ENCODE assay signal across 8 cellular contexts in the genomic region with DNA sequence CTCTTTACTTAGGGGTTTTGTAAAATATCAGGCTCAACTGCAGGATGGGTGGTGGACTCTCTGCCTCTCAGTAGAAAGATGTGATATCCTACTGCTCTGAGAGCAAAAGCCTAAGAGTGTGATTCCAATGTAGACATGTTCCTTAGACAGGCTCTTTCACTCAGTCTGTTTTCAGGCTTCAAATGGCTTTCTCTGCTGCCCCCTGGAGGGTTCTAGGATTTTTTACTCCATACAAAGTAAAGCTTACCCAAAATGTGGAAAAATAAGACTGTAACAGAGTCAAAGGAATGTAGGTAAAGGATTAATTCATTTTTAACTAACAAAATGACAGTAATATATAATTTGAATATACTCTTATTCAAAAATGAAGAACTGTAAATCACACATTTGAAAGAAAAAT. TPM values are rescaled to one million over a fixed set of nuclear protein-coding genes. Genes with fewer than 3 reads are reported as not detected.
DNase-seq lines count a peak whose midpoint lies in the region; ATAC-seq and TF ChIP-seq lines count a peak whose summit lies in the region.

No MANE protein-coding gene starts in this region.

- H3K9ac ChIP-seq in OCI-LY1 (ENCODE audit: low read length) = no peak overlapping the region

- no peaks in the 10 kb centered on the region for H3K27me3 Mint-ChIP-seq in CD14-positive monocyte (ENCODE audit: low read depth in 3 of 3)

- H3K27ac Mint-ChIP-seq in CD14-positive monocyte = no peak overlapping the region

- H3K79me2 ChIP-seq in OCI-LY1 (ENCODE audit: insufficient read depth, low read length) = no peaks in the 10 kb centered on the region

- intact Hi-C loops in CD14-positive monocyte (cut with micrococcal nuclease) = no loop called here
- intact Hi-C loops in sciatic nerve (cut with DNase I) = no loop called here
- intact Hi-C loops in posterior vena cava (cut with DNase I) = loop anchor here in 1 of 2 donors (10.0 kb wide), 1 partner anchor 280 kb away; no protein-coding TSS in a partner anchor

- ATAC-seq in GM18502 (IDR thresholded peaks at IDR 0.05; ENCODE audit: poor library complexity, unreplicated experiment) = peak; percentile 76
- peak; percentile 87 for ATAC-seq in HG03432 (IDR thresholded peaks at IDR 0.05; ENCODE audit: unreplicated experiment)
- ATAC-seq in sciatic nerve = peak; percentile 69

- H3K9me3 Mint-ChIP-seq in CD14-positive monocyte = no peaks in the 10 kb centered on the region

- H3K4me3 ChIP-seq in OCI-LY1 (ENCODE audit: low read depth, low read length, poor library complexity, severe bottlenecking) = no peak overlapping the region
- no peak overlapping the region for H3K4me3 ChIP-seq in right atrium auricular region

- no peaks in the 10 kb centered on the region for H3K4me1 ChIP-seq in OCI-LY1 (ENCODE audit: insufficient read depth, low read length, severe bottlenecking)
- H3K4me1 ChIP-seq in right atrium auricular region = no peaks in the 10 kb centered on the region

- H3K4me3 Mint-ChIP-seq in CD14-positive monocyte = no peak overlapping the region

- no peak overlapping the region for H3K4me2 ChIP-seq in OCI-LY1 (ENCODE audit: low read length)

- no peaks in the 10 kb centered on the region for H3K4me1 Mint-ChIP-seq in CD14-positive monocyte

- no peaks in the 10 kb centered on the region for H3K9me3 ChIP-seq in OCI-LY1 (ENCODE audit: low read length)
- no peaks in the 10 kb centered on the region for H3K9me3 ChIP-seq in right atrium auricular region

- H3K27me3 ChIP-seq in OCI-LY1 (ENCODE audit: insufficient read depth, low read length) (no peaks in the 10 kb centered on the region), right atrium auricular region (no peaks in the 10 kb centered on the region)

- no peaks in the 10 kb centered on the region for H4K20me1 ChIP-seq in OCI-LY1 (ENCODE audit: insufficient read depth, low read length)

- H3K36me3 ChIP-seq in OCI-LY1 (ENCODE audit: insufficient read depth, low read length) (peaks cover 36% of the 10 kb centered on the region), right atrium auricular region (no peaks in the 10 kb centered on the region)

- no peaks in the 10 kb centered on the region for H3K9me2 ChIP-seq in OCI-LY1 (ENCODE audit: low read depth, low read length)

- no peaks in the 10 kb centered on the region for H3F3A ChIP-seq in OCI-LY1 (ENCODE audit: insufficient read depth, low read length)

- no peak for DNase-seq in CD14-positive monocyte (ENCODE audit: low spot score)
- peak in 38 of 58 donors; percentile 0 to 63 (median 14) for DNase-seq in anterior cingulate cortex (lab: John Stamatoyannopoulos, UW)
- DNase-seq in right atrium auricular region (ENCODE audit: low spot score) = no peak
- no peak for DNase-seq in sciatic nerve (ENCODE audit: low spot score)
- no peak for DNase-seq in posterior vena cava (ENCODE audit: low spot score)

- peaks cover 15 to 36% of the 10 kb centered on the region in 2 donors for H3K36me3 Mint-ChIP-seq in CD14-positive monocyte

- no peak overlapping the region for H3K27ac ChIP-seq in OCI-LY1 (ENCODE audit: low read depth, low read length, poor library complexity, severe bottlenecking)
- no peak overlapping the region for H3K27ac ChIP-seq in right atrium auricular region

- H2AFZ ChIP-seq in OCI-LY1 (ENCODE audit: low read length) = no peak overlapping the region

- TF ChIP-seq CTCF in CD14-positive monocyte (IDR thresholded peaks at IDR 0.05) (peak; percentile 74), OCI-LY1 (IDR thresholded peaks at IDR 0.05; ENCODE audit: low read length) (peak; percentile 66), right atrium auricular region (IDR thresholded peaks at IDR 0.05) (peak; percentile 46 to 67)

RNA-seq across cellular contexts. Expression of gene ZGRF1, which starts 32.1 kb away (rescaled TPM):
- polyA plus RNA-seq in CD14-positive monocyte = under 1 TPM; 0.81 TPM
- 1 to 10 TPM; 1.0 to 2.0 TPM for total RNA-seq in right atrium auricular region
- 10.6 TPM for total RNA-seq in sciatic nerve
- 1 to 10 TPM; 3.8 to 5.2 TPM for total RNA-seq in posterior vena cava

RNA-seq across cellular contexts. Expression of gene LARP7, which starts 32.4 kb away (rescaled TPM):
- 10 to 100 TPM; 12.5 to 20.7 TPM for polyA plus RNA-seq in CD14-positive monocyte
- total RNA-seq in right atrium auricular region (10 to 100 TPM; 31.6 to 50.1 TPM), sciatic nerve (51.6 TPM), posterior vena cava (10 to 100 TPM; 42.3 to 50.2 TPM)

Comparison
In these comparisons a context has a peak if more than half of its experiments do, and no peak if none do; other contexts are left out.
1. DNase-seq: peak in anterior cingulate cortex (38 of 58); none in CD14-positive monocyte (single experiment), right atrium auricular region (single experiment), sciatic nerve (single experiment) and posterior vena cava (single experiment).
2. Peak in every context shown above with its lines, with median percentiles within 50 percentile points of each other: CTCF ChIP-seq and ATAC-seq.